In genomic region chr9:89375181-89375760, GRCh38 we compare ENCODE assay signal across 8 cellular contexts. TPM values are rescaled to one million over a fixed set of nuclear protein-coding genes. Genes with fewer than 3 reads are reported as not detected.
A peak's percentile ranks its signal among the peaks of the same experiment; 100 is the strongest.
DNase-seq lines count a peak whose midpoint lies in the region; ATAC-seq and TF ChIP-seq lines count a peak whose summit lies in the region.

No MANE protein-coding gene starts in this region.

- ATAC-seq in HG02763 (IDR thresholded peaks at IDR 0.05; ENCODE audit: unreplicated experiment) (peak; percentile 51), esophagus mucosa (peak; percentile 22)

- WGBS in smooth muscle cell (ENCODE audit: low lambda C conversion rate) = 73% methylated on average over 8 of the region's 8 CpGs

- DNase-seq in SIG-M5 treated with dmso at 0.1 percent for 504 hours (lab: John Stamatoyannopoulos, UW; ENCODE audit: unreplicated experiment) = peak; percentile 21
- no peak for DNase-seq in SIG-M5 (lab: John Stamatoyannopoulos, UW)
- DNase-seq in NOMO-1 treated with dmso at 0.1 percent for 144 hours (lab: John Stamatoyannopoulos, UW; ENCODE audit: unreplicated experiment) = peak; percentile 4
- DNase-seq in NK-92 (lab: John Stamatoyannopoulos, UW; ENCODE audit: unreplicated experiment) = no peak
- no peak for DNase-seq in smooth muscle cell (lab: John Stamatoyannopoulos, UW; ENCODE audit: unreplicated experiment)
- no peak for DNase-seq in HuH-7 (ENCODE audit: low spot score)

- no peaks in the 10 kb centered on the region for H3K79me2 ChIP-seq in smooth muscle cell (ENCODE audit: low read depth)

- H3K4me1 ChIP-seq in smooth muscle cell (ENCODE audit: low read depth) = peaks cover 4% of the 10 kb centered on the region

- H3K9ac ChIP-seq in smooth muscle cell (ENCODE audit: low read depth) = no peak overlapping the region

- no peaks in the 10 kb centered on the region for H3K9me3 ChIP-seq in smooth muscle cell (replicated peaks; ENCODE audit: low read depth)

- H3F3A ChIP-seq in smooth muscle cell (ENCODE audit: low read depth) = no peaks in the 10 kb centered on the region

- no peaks in the 10 kb centered on the region for H3K36me3 ChIP-seq in smooth muscle cell (ENCODE audit: low read depth)

- H4K20me1 ChIP-seq in smooth muscle cell (ENCODE audit: low read depth) = no peaks in the 10 kb centered on the region

- no peak overlapping the region for H2AFZ ChIP-seq in smooth muscle cell (ENCODE audit: low read depth)

- H3K4me3 ChIP-seq in smooth muscle cell = no peak overlapping the region

- no peaks in the 10 kb centered on the region for H3K27me3 ChIP-seq in smooth muscle cell (ENCODE audit: low read depth)

- H3K4me2 ChIP-seq in smooth muscle cell = no peak overlapping the region

- H3K27ac ChIP-seq in smooth muscle cell (ENCODE audit: low read depth) = no peak overlapping the region

- no peak for TF ChIP-seq CTCF in smooth muscle cell (IDR thresholded peaks at IDR 0.05; ENCODE audit: borderline replicate concordance, insufficient read depth, poor library complexity, severe bottlenecking)

RNA-seq across cellular contexts. Expression of gene SECISBP2, which starts 57.0 kb away (rescaled TPM):
- total RNA-seq in esophagus mucosa (19.2 TPM), smooth muscle cell (25.1 and 27.2 TPM in 2 replicates)
- 12.2 and 19.6 TPM in 2 replicates for polyA plus RNA-seq in smooth muscle cell

Comparison
In these comparisons a context has a peak if more than half of its experiments do, and no peak if none do; other contexts are left out.
1. DNase-seq: peak in SIG-M5 treated with dmso at 0.1 percent for 504 hours (single experiment) and NOMO-1 treated with dmso at 0.1 percent for 144 hours (single experiment); none in SIG-M5 (single experiment), NK-92 (single experiment), smooth muscle cell (single experiment) and HuH-7 (single experiment).